1 cellular context compared by ENCODE assay signal in genomic region chr6:34756513-34756856, GRCh38.
TF ChIP-seq lines count a peak whose summit lies in the region.

No MANE protein-coding gene starts in this region.

TF ChIP-seq in H1, 55 proteins besides CTCF, POLR2A, EP300 and RAD21:
- TF ChIP-seq KDM1A (IDR thresholded peaks at IDR 0.05; ENCODE audit: borderline replicate concordance, low read length), result peak; percentile 85; the same call in 1 of the 2 replicates
